In the genomic region with DNA sequence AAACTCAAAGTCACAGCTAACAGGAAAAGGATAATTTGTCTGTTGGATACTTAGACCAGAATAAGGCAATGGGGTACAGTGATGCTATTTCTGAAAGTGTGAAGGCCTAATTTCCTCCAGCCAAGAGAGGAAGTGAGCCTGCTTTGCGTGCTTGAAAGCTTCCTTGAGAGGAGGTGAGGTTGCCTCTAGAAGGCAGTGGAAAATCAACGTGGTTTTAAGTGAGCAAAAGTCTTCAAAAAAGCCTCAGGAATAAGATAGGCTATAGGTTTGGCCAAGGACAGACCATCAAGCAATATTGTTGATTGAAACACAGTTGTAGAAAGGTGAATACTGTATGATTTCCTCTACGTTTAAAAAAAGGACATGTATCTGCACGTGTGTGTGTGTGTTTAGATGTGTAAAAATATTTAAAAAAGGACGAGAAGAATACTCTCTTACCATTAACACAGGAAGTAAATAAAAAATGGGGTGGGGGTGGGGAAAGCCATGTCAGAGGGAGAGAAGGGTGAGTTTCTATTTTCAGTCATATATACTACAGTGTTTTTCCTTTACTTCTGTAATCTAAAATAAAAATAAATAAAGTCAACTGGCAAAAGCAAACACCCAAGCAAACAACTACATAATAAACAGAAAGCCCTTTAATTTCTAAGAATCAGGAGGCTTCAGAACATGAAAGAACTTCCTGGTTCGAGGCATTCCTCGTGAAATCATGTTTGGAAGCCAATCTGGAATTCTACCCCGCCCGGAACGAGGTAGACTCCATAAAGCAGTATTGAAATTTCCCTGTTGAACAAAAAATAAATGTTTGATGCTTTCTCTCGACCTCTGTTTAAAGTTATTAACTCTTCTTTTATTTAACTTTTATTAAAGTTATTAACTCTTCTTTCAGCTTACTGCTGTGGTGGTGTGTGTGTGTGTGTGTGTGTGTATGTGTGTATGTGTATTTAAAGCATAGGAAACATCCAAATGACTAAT, we compare ENCODE assay signal across 8 cellular contexts.
DNase-seq lines count a peak whose midpoint lies in the region; ATAC-seq and TF ChIP-seq lines count a peak whose summit lies in the region.

No MANE protein-coding gene starts in this region.

- peak overlapping the region; percentile 16 for H3K4me3 Mint-ChIP-seq in activated CD4-positive, alpha-beta memory T cell treated with anti-CD3 and anti-CD28 coated beads, Interleukin-2, amount 10 ng/mL, durations not matched to agents 7 days and 5 days

- H3K27me3 Mint-ChIP-seq in activated CD4-positive, alpha-beta memory T cell treated with anti-CD3 and anti-CD28 coated beads, Interleukin-2, amount 10 ng/mL, durations not matched to agents 7 days and 5 days: no peaks in the 10 kb centered on the region

- H3K36me3 Mint-ChIP-seq in activated CD4-positive, alpha-beta memory T cell treated with anti-CD3 and anti-CD28 coated beads, Interleukin-2, amount 10 ng/mL, durations not matched to agents 7 days and 5 days (ENCODE audit: low read depth): no peaks in the 10 kb centered on the region

- no peak overlapping the region for H3K27ac ChIP-seq in iPS-20b (ENCODE audit: low read length)

- peak overlapping the region; percentile 2; the same call in 1 of the 2 replicates for H3K9ac ChIP-seq in iPS-20b (ENCODE audit: low read depth, low read length)

- H3K27ac Mint-ChIP-seq in activated CD4-positive, alpha-beta memory T cell treated with anti-CD3 and anti-CD28 coated beads, Interleukin-2, amount 10 ng/mL, durations not matched to agents 7 days and 5 days: peak overlapping the region; percentile 96

- DNase-seq in DMS79 treated with DMSO at 0.1 percent for 48 hours (lab: John Stamatoyannopoulos, UW): peak; percentile 60
- DNase-seq in activated CD4-positive, alpha-beta memory T cell treated with anti-CD3 and anti-CD28 coated beads, Interleukin-2, amount 10 ng/mL, durations not matched to agents 7 days and 5 days: peak; percentile 56
- DNase-seq in RKO (ENCODE audit: low spot score): no peak
- DNase-seq in T1000 (lab: John Stamatoyannopoulos, UW): no peak

- H3K9me3 ChIP-seq in iPS-20b (ENCODE audit: insufficient read depth, low read depth, low read length): no peaks in the 10 kb centered on the region

- no peaks in the 10 kb centered on the region for H3K27me3 ChIP-seq in iPS-20b (ENCODE audit: insufficient read depth, low read length)

- peak; percentile 86 for TF ChIP-seq CTCF in subcutaneous adipose tissue (IDR thresholded peaks at IDR 0.05; ENCODE audit: low read depth)

- H3K4me1 ChIP-seq in iPS-20b (ENCODE audit: insufficient read depth, low read length): peaks cover 48% of the 10 kb centered on the region

- no peaks in the 10 kb centered on the region for H3K36me3 ChIP-seq in iPS-20b (ENCODE audit: insufficient read depth, low read depth, low read length)

- CTCF ChIA-PET in activated CD4-positive, alpha-beta memory T cell treated with anti-CD3 and anti-CD28 coated beads, Interleukin-2, amount 10 ng/mL, durations not matched to agents 7 days and 5 days (lab: Charles Lee): interaction anchor here (0.5 to 1.6 kb wide), 8 partner anchors 10 to 164 kb away, joined by 3 to 6 read pairs (median 4); no protein-coding TSS in a partner anchor

- H3K4me1 Mint-ChIP-seq in activated CD4-positive, alpha-beta memory T cell treated with anti-CD3 and anti-CD28 coated beads, Interleukin-2, amount 10 ng/mL, durations not matched to agents 7 days and 5 days: peaks cover 73% of the 10 kb centered on the region

- H3K9me3 Mint-ChIP-seq in activated CD4-positive, alpha-beta memory T cell treated with anti-CD3 and anti-CD28 coated beads, Interleukin-2, amount 10 ng/mL, durations not matched to agents 7 days and 5 days: no peaks in the 10 kb centered on the region

- ATAC-seq in GM19467 (IDR thresholded peaks at IDR 0.05; ENCODE audit: unreplicated experiment) (peak; percentile 77), HG03571 (IDR thresholded peaks at IDR 0.05; ENCODE audit: unreplicated experiment) (peak; percentile 82)

- no peak overlapping the region for H3K4me3 ChIP-seq in iPS-20b (ENCODE audit: low read length)

- POLR2A ChIA-PET in activated CD4-positive, alpha-beta memory T cell treated with anti-CD3 and anti-CD28 coated beads, Interleukin-2, amount 10 ng/mL, durations not matched to agents 7 days and 5 days (lab: Charles Lee): interaction anchor here (0.7 to 3.5 kb wide), 24 partner anchors 10 to 198 kb away, joined by 3 to 16 read pairs (median 6); partner anchors contain the start of gene ZNF217

Comparison
In these comparisons a context has a peak if more than half of its experiments do, and no peak if none do; other contexts are left out.
1. DNase-seq: peak in DMS79 treated with DMSO at 0.1 percent for 48 hours (single experiment) and activated CD4-positive, alpha-beta memory T cell treated with anti-CD3 and anti-CD28 coated beads, Interleukin-2, amount 10 ng/mL, durations not matched to agents 7 days and 5 days (single experiment); none in RKO (single experiment) and T1000 (single experiment).